In the genomic region with DNA sequence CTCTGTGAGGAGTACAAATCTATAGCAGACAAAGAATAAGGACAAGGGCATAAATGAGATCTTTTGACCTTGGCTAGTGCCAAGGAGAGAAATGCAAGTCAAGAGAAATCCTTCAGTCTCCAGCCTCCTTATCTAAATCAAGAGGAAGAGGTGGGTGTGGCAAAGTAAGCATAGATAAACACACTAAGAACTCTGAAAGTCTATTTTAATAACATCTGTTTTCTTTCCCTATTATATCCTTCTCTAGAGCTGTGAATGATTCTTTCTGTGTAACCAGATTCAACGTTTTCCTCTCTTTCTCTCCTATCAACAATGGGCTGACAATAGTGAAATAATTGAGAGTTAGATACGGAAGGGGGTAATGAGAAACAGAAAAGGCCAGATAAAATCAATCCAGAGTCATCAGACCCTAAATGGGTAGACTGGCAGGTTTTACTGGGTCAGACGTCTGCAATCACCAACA, we compare ENCODE assay signal across 14 cellular contexts.
DNase-seq lines count a peak whose midpoint lies in the region; ATAC-seq, FAIRE-seq and TF ChIP-seq lines count a peak whose summit lies in the region.
"Had no signal": no experiment of that assay in that cellular context is flagged by ENCODE, and none has a peak within 500 bp of the region (broad histone marks: within the 10 kb centered on the region; RNA-seq: fewer than 3 reads in every experiment).

No MANE protein-coding gene starts in this region.

- WGBS in IMR-90 (ENCODE audit: extremely low coverage in 2 of 2, insufficient read length in 1 of 2), 2 experiments = no CpG with 5 or more reads among the region's 3 CpGs
- no CpG with 5 or more reads among the region's 3 CpGs for WGBS in mesendoderm (ENCODE audit: extremely low coverage, insufficient coverage, low lambda C conversion rate)
- WGBS in small intestine, 3 donors = 19 to 26% (median 24%) methylated on average over 3 of the region's 3 CpGs

- TF ChIP-seq RAD21 in IMR-90 (IDR thresholded peaks at IDR 0.05; ENCODE audit: low read length) = no peak

- H3K4me2 ChIP-seq in IMR-90 (ENCODE audit: low read depth, low read length) = peak overlapping the region; percentile 17; the same call in 1 of the 2 replicates
- no peak overlapping the region for H3K4me2 ChIP-seq in mesendoderm (ENCODE audit: low read length)

- H3K9me3 ChIP-seq in IMR-90 (ENCODE audit: control insufficient read depth, insufficient read depth, low read length) = no peaks in the 10 kb centered on the region
- H3K9me3 ChIP-seq in duodenal mucosa (ENCODE audit: control insufficient read depth in 1 of 2, low read length in 2 of 2) = no peaks in the 10 kb centered on the region
- H3K9me3 ChIP-seq in small intestine (ENCODE audit: control insufficient read depth, low read depth) = no peaks in the 10 kb centered on the region

- H3K4me1 ChIP-seq in IMR-90 (ENCODE audit: control insufficient read depth, insufficient read depth, low read length) (peaks cover 42% of the 10 kb centered on the region), duodenal mucosa (ENCODE audit: control insufficient read depth in 1 of 2, insufficient read depth in 2 of 2, low read length in 2 of 2) (peaks cover 17 to 23% of the 10 kb centered on the region in 2 donors), mesendoderm (ENCODE audit: control insufficient read depth, low read depth, low read length) (peaks cover 23% of the 10 kb centered on the region), small intestine (ENCODE audit: control insufficient read depth in 2 of 2, insufficient read depth in 1 of 2, low read depth in 1 of 2, low read length in 1 of 2) (peaks cover 0 to 12% of the 10 kb centered on the region in 2 donors)

- H3K4ac ChIP-seq in IMR-90 (ENCODE audit: low read depth, low read length) (peak overlapping the region; percentile 13; the same call in 1 of the 2 replicates), mesendoderm (ENCODE audit: low read depth, low read length) (no peak overlapping the region)

- no peak overlapping the region for H2AFZ ChIP-seq in IMR-90 (replicated peaks; ENCODE audit: low read length, poor library complexity)

- H3K79me1 ChIP-seq in IMR-90 (ENCODE audit: low read depth in 1 of 2, low read length in 2 of 2) = peaks cover 0 to 10% of the 10 kb centered on the region in 2 experiments; a peak in 1 of 4 replicates
- no peaks in the 10 kb centered on the region for H3K79me1 ChIP-seq in mesendoderm (ENCODE audit: low read length)

- no peak for FAIRE-seq in small intestine (lab: Jason Lieb, UNC)

- H3K14ac ChIP-seq in IMR-90 (replicated peaks; ENCODE audit: low read depth, low read length) = peak overlapping the region; percentile 6

- peak; percentile 25 for DNase-seq in IMR-90
- DNase-seq in mesendoderm = peak; percentile 37
- DNase-seq in small intestine = peak; percentile 60
- DNase-seq in DMS153 (lab: John Stamatoyannopoulos, UW) = no peak
- DNase-seq in Ammon's horn (ENCODE audit: low spot score) = no peak
- DNase-seq in amygdala (lab: John Stamatoyannopoulos, UW) = no peak
- DNase-seq in OCI-M2 (lab: John Stamatoyannopoulos, UW; ENCODE audit: unreplicated experiment) = no peak
- DNase-seq: activated CD4-positive, alpha-beta memory T cell treated with anti-CD3 and anti-CD28 coated beads for 36 hours; activated naive CD4-positive, alpha-beta T cell; cortex of kidney; NCI-H82; stimulated activated naive CD8-positive, alpha-beta T cell treated with anti-CD3 and anti-CD28 coated beads, Interleukin-15, Interleukin-2, amounts not matched to agents 100 U/mL and 50 U/mL, for 24 hours; SW 1271 had no signal

- H3K27me3 ChIP-seq in IMR-90 (ENCODE audit: control insufficient read depth, insufficient read depth, low read length) (no peaks in the 10 kb centered on the region), duodenal mucosa (ENCODE audit: control insufficient read depth in 1 of 2, insufficient read depth in 2 of 2, low read length in 2 of 2) (no peaks in the 10 kb centered on the region), mesendoderm (ENCODE audit: insufficient read depth, low read length, poor library complexity) (no peaks in the 10 kb centered on the region), small intestine (ENCODE audit: control insufficient read depth in 2 of 2, insufficient read depth in 2 of 2, low read length in 2 of 2) (no peaks in the 10 kb centered on the region)

- H4K5ac ChIP-seq in IMR-90 (ENCODE audit: low read depth, low read length) (0 out of 2 replicates have a peak overlapping the region, but pooled peaks have one; percentile 43), mesendoderm (ENCODE audit: low read length) (no peak overlapping the region)

- no peak for ATAC-seq in IMR-90 (ENCODE audit: low read depth)
- ATAC-seq: stimulated activated naive CD8-positive, alpha-beta T cell treated with anti-CD3 and anti-CD28 coated beads, Interleukin-15, Interleukin-2, amounts not matched to agents 100 U/mL and 50 U/mL, for 24 hours had no signal

- H2BK5ac ChIP-seq in IMR-90 (ENCODE audit: low read depth, low read length, poor library complexity, severe bottlenecking) (no peak overlapping the region), mesendoderm (ENCODE audit: low read length) (no peak overlapping the region)

- in situ Hi-C loops in IMR-90 (cut with MboI; ENCODE audit: low sequenced_read_pairs) = no loop called here

- H3K27ac ChIP-seq in IMR-90 (ENCODE audit: insufficient read depth, low read length) (no peak overlapping the region), duodenal mucosa (ENCODE audit: low read depth, low read length) (peak overlapping the region; percentile 5), mesendoderm (ENCODE audit: low read depth, low read length) (no peak overlapping the region), small intestine (ENCODE audit: low read depth in 1 of 2, low read length in 1 of 2) (peak overlapping the region in 1 of 2 donors; percentile 49)

- H2BK15ac ChIP-seq in IMR-90 (ENCODE audit: low read depth, low read length) (peak overlapping the region; percentile 31; the same call in 1 of the 3 replicates), mesendoderm (replicated peaks; ENCODE audit: low read depth) (no peak overlapping the region)

- H3K56ac ChIP-seq in IMR-90 (ENCODE audit: extremely low read depth, insufficient read depth, low read length) (no peak overlapping the region), mesendoderm (ENCODE audit: low read length) (no peak overlapping the region)

- peaks cover 2% of the 10 kb centered on the region; the same call in 1 of the 2 replicates for H4K20me1 ChIP-seq in IMR-90 (ENCODE audit: insufficient read depth, low read length)

- H3K36me3 ChIP-seq in IMR-90 (ENCODE audit: control insufficient read depth, insufficient read depth, low read length) = no peaks in the 10 kb centered on the region
- H3K36me3 ChIP-seq in duodenal mucosa (ENCODE audit: control insufficient read depth in 1 of 2, insufficient read depth in 2 of 2, low read length in 2 of 2) = peaks cover 0 to 2% of the 10 kb centered on the region in 2 donors
- no peaks in the 10 kb centered on the region for H3K36me3 ChIP-seq in mesendoderm (ENCODE audit: control insufficient read depth, insufficient read depth, low read length)
- H3K36me3 ChIP-seq in small intestine (ENCODE audit: control insufficient read depth in 2 of 2, insufficient read depth in 2 of 2, low read length in 2 of 2) = no peaks in the 10 kb centered on the region

- H2AK5ac ChIP-seq in IMR-90 (ENCODE audit: low read depth, low read length) (peak overlapping the region; percentile 59; the same call in 1 of the 2 replicates), mesendoderm (ENCODE audit: low read length) (no peak overlapping the region)

- H3K4me3 ChIP-seq in IMR-90 (ENCODE audit: insufficient read depth, low read depth, low read length) (no peak overlapping the region), duodenal mucosa (ENCODE audit: low read depth in 1 of 2, low read length in 2 of 2) (no peak overlapping the region), mesendoderm (ENCODE audit: low read length) (no peak overlapping the region), small intestine (ENCODE audit: low read depth in 1 of 2, low read length in 2 of 2) (no peak overlapping the region)

- POLR2A ChIA-PET in IMR-90 (lab: Charles Lee; ENCODE audit: unreplicated experiment) = no interaction called here

- TF ChIP-seq POLR2A in IMR-90 (IDR thresholded peaks at IDR 0.05; ENCODE audit: low read depth, low read length) = no peak

- dilution Hi-C loops in IMR-90 (cut with HindIII; ENCODE audit: low sequenced_read_pairs, unreplicated experiment) = no loop called here

- H4K8ac ChIP-seq in IMR-90 (ENCODE audit: low read depth in 2 of 2, low read length in 2 of 2) (peak overlapping the region in 1 of 2 experiments; percentile 24; a peak in 1 of 4 replicates), mesendoderm (ENCODE audit: low read depth, low read length) (no peak overlapping the region)

- H3K18ac ChIP-seq in IMR-90 (ENCODE audit: low read depth, low read length) (peak overlapping the region; percentile 77), mesendoderm (ENCODE audit: low read length) (peak overlapping the region; percentile 88)

- intact Hi-C loops in IMR-90 (cut with micrococcal nuclease) = loop anchor here (5.0 kb wide), 2 partner anchors 118 to 132 kb away; partner anchors contain the start of gene ZFP36L2

- TF ChIP-seq CTCF in IMR-90 (conservative IDR thresholded peaks at IDR 0.05; ENCODE audit: low read depth, low read length) = no peak

- H3K23ac ChIP-seq in IMR-90 (ENCODE audit: low read depth, low read length) (no peak overlapping the region), mesendoderm (ENCODE audit: low read length) (no peak overlapping the region)

- H2AK9ac ChIP-seq in IMR-90 (replicated peaks; ENCODE audit: low read depth, low read length, poor library complexity) = no peak overlapping the region

- H2BK120ac ChIP-seq in IMR-90 (ENCODE audit: low read depth, low read length) (peak overlapping the region; percentile 26), mesendoderm (ENCODE audit: low read depth, low read length) (no peak overlapping the region)

- no peaks in the 10 kb centered on the region for H3K79me2 ChIP-seq in mesendoderm (ENCODE audit: control insufficient read depth, insufficient read depth, low read length)

- H3K9me1 ChIP-seq in IMR-90 (ENCODE audit: insufficient read depth, low read length) = peaks cover 23% of the 10 kb centered on the region

- H3K9ac ChIP-seq in IMR-90 (ENCODE audit: low read depth, low read length) (no peak overlapping the region), duodenal mucosa (ENCODE audit: low read depth in 1 of 2, low read length in 2 of 2) (no peak overlapping the region), mesendoderm (ENCODE audit: low read length) (no peak overlapping the region)

- H2BK20ac ChIP-seq in IMR-90 (ENCODE audit: low read depth, low read length) = peak overlapping the region; percentile 50

- no TSS peak for BruUV-seq in IMR-90 (replicated peaks; lab: Mats Ljungman, UMichigan)

- CTCF ChIA-PET in IMR-90 (lab: Yijun Ruan, JAX) = no interaction called here

- H4K91ac ChIP-seq in IMR-90 (ENCODE audit: insufficient read depth, low read depth, low read length) = 0 out of 2 replicates have a peak overlapping the region, but pooled peaks have one; percentile 3

TF ChIP-seq in IMR-90, 13 proteins besides CTCF, POLR2A, EP300 and RAD21 (continues in another document):
- no peak for TF ChIP-seq NFE2L2 (IDR thresholded peaks at IDR 0.05; ENCODE audit: low read depth, low read length)
- no peak for TF ChIP-seq RCOR1 (IDR thresholded peaks at IDR 0.05; ENCODE audit: insufficient replicate concordance, low read length)
- no peak for TF ChIP-seq SMC3 (IDR thresholded peaks at IDR 0.05; ENCODE audit: low read depth, low read length)
- TF ChIP-seq BHLHE40 (IDR thresholded peaks at IDR 0.05; ENCODE audit: low read depth, low read length) = no peak

Comparison
In these comparisons a context has a peak if more than half of its experiments do, and no peak if none do; other contexts are left out.
1. DNase-seq: peak in IMR-90 (single experiment), mesendoderm (single experiment) and small intestine (single experiment); none in DMS153 (single experiment), Ammon's horn (single experiment), amygdala (0 of 56) and OCI-M2 (single experiment).